24 cellular contexts compared by ENCODE assay signal in the genomic region with DNA sequence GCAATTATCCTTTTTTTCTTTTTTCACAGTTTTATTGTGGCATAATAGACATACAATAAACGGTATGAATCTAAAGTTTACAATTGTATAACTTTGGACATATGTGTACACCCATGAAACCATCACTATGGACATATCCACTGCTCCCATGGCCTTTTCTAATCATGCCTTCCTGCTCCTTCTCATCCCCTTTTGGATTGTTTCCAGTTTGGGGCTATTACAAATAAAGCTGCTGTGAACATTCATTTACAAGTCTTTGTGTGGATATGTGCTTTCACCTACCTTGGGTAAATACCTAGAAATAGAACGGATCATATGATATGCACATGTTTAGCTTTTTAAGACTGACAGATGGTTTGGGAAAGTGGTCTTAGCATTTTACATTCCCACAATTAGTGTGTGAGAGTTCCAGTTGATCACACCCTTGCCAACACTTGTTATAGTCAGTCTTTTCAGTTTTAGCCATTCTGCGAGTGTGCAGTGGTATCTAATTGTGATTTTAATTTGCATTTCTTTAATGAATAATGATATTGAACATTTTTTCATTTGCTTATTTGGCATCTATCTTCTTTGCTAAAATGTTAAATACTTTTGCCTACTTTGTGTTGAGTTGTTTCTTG.
A peak's percentile ranks its signal among the peaks of the same experiment; 100 is the strongest.
DNase-seq lines count a peak whose midpoint lies in the region; ATAC-seq and TF ChIP-seq lines count a peak whose summit lies in the region.
"Had no signal": no experiment of that assay in that cellular context is flagged by ENCODE, and none has a peak within 500 bp of the region (broad histone marks: within the 10 kb centered on the region; RNA-seq: fewer than 3 reads in every experiment).

No MANE protein-coding gene starts in this region.

- no peak overlapping the region for H3K27ac Mint-ChIP-seq in activated CD4-positive, alpha-beta memory T cell treated with anti-CD3 and anti-CD28 coated beads, Interleukin-2, amount 10 ng/mL, durations not matched to agents 7 days and 5 days
- H3K27ac Mint-ChIP-seq: activated CD8-positive, alpha-beta T cell treated with anti-CD3 and anti-CD28 coated beads for 36 hours; neural progenitor cell had no signal

- peaks cover 7% of the 10 kb centered on the region for H3K36me3 Mint-ChIP-seq in activated CD4-positive, alpha-beta memory T cell treated with anti-CD3 and anti-CD28 coated beads, Interleukin-2, amount 10 ng/mL, durations not matched to agents 7 days and 5 days (ENCODE audit: low read depth)

- DNase-seq in COR-L47 (lab: John Stamatoyannopoulos, UW), result peak; percentile 41
- peak; percentile 62 for DNase-seq in NCI-H1092 (lab: John Stamatoyannopoulos, UW)
- DNase-seq in NCI-H2107 (lab: John Stamatoyannopoulos, UW), result peak; percentile 1
- no peak for DNase-seq in PC-3
- DNase-seq in dermis blood vessel endothelial cell, result no peak
- no peak for DNase-seq in hippocampal formation (lab: John Stamatoyannopoulos, UW)
- DNase-seq in activated CD4-positive, alpha-beta memory T cell treated with anti-CD3 and anti-CD28 coated beads, Interleukin-2, amount 10 ng/mL, durations not matched to agents 7 days and 5 days, result no peak
- DNase-seq in putamen (ENCODE audit: low spot score), result no peak
- DNase-seq: activated CD4-positive, CD25-positive, alpha-beta regulatory T cell; activated CD8-positive, alpha-beta T cell treated with anti-CD3 and anti-CD28 coated beads for 36 hours; activated naive CD4-positive, alpha-beta T cell treated with Interleukin-2 at 50 U/mL for 16 hours; activated T-cell treated with anti-CD3 and anti-CD28 coated beads, Interleukin-2, amount 50 U/mL, for 1 hour; effector CD8-positive, alpha-beta T cell; esophagus squamous epithelium; KG1; midbrain; MV-4-11; NCI-H526 treated with DMSO at 0.1 percent for 48 hours; T-helper 9 cell had no signal

- no peaks in the 10 kb centered on the region for H3K79me2 ChIP-seq in PC-3 (ENCODE audit: low read length)

- H3K9me3 Mint-ChIP-seq in activated CD4-positive, alpha-beta memory T cell treated with anti-CD3 and anti-CD28 coated beads, Interleukin-2, amount 10 ng/mL, durations not matched to agents 7 days and 5 days, result no peaks in the 10 kb centered on the region
- H3K9me3 Mint-ChIP-seq: central memory CD8-positive, alpha-beta T cell; neural progenitor cell had no signal

- H3K4me3 Mint-ChIP-seq in activated CD4-positive, alpha-beta memory T cell treated with anti-CD3 and anti-CD28 coated beads, Interleukin-2, amount 10 ng/mL, durations not matched to agents 7 days and 5 days, result no peak overlapping the region
- H3K4me3 Mint-ChIP-seq: activated CD8-positive, alpha-beta T cell treated with anti-CD3 and anti-CD28 coated beads for 36 hours; central memory CD8-positive, alpha-beta T cell; neural progenitor cell had no signal

- H3K36me3 ChIP-seq in PC-3 (ENCODE audit: low read depth, low read length), result peaks cover 21% of the 10 kb centered on the region; the same call in 1 of the 2 replicates
- H3K36me3 ChIP-seq: neural progenitor cell had no signal

- no peaks in the 10 kb centered on the region for H3K27me3 Mint-ChIP-seq in activated CD4-positive, alpha-beta memory T cell treated with anti-CD3 and anti-CD28 coated beads, Interleukin-2, amount 10 ng/mL, durations not matched to agents 7 days and 5 days
- H3K27me3 Mint-ChIP-seq: activated CD8-positive, alpha-beta T cell treated with anti-CD3 and anti-CD28 coated beads for 36 hours; central memory CD8-positive, alpha-beta T cell had no signal

- H2AFZ ChIP-seq in PC-3 (ENCODE audit: low read length), result no peak overlapping the region
- H2AFZ ChIP-seq: neural progenitor cell had no signal

- no peak overlapping the region for H3K9ac ChIP-seq in PC-3 (ENCODE audit: low read length)
- H3K9ac ChIP-seq: BLaER1 treated with 17β-estradiol and CSF1 and Interleukin-3, amounts not matched to agents 10 nM and 100 nM; neural progenitor cell had no signal

- peak; percentile 8 for ATAC-seq in PC-3
- ATAC-seq: activated CD8-positive, alpha-beta T cell treated with anti-CD3 and anti-CD28 coated beads for 36 hours had no signal

- POLR2A ChIA-PET in PC-3 (lab: Charles Lee; ENCODE audit: unreplicated experiment), result no interaction called here
- POLR2A ChIA-PET in activated CD4-positive, alpha-beta memory T cell treated with anti-CD3 and anti-CD28 coated beads, Interleukin-2, amount 10 ng/mL, durations not matched to agents 7 days and 5 days (lab: Charles Lee), result no interaction called here

- peak overlapping the region; percentile 28 for H3K27ac ChIP-seq in PC-3 (ENCODE audit: low read length)
- H3K27ac ChIP-seq: BLaER1 treated with 17β-estradiol and CSF1 and Interleukin-3, amounts not matched to agents 10 nM and 100 nM; esophagus squamous epithelium; neural progenitor cell; SK-N-MC; suprapubic skin had no signal

- no TSS peak for BruUV-seq in PC-3 (replicated peaks; lab: Mats Ljungman, UMichigan)

- H3K9me2 ChIP-seq in PC-3 (replicated peaks; ENCODE audit: low read length), result no peaks in the 10 kb centered on the region

- no peaks in the 10 kb centered on the region for H4K20me1 ChIP-seq in PC-3 (ENCODE audit: low read length)
- H4K20me1 ChIP-seq: BLaER1 treated with 17β-estradiol and CSF1 and Interleukin-3, amounts not matched to agents 10 nM and 100 nM had no signal

- peak overlapping the region; percentile 6 for H3K4me2 ChIP-seq in PC-3 (ENCODE audit: low read length)
- H3K4me2 ChIP-seq: BLaER1 treated with 17β-estradiol and CSF1 and Interleukin-3, amounts not matched to agents 10 nM and 100 nM; neural progenitor cell had no signal

- H3K9me3 ChIP-seq in PC-3 (ENCODE audit: low read length), result no peaks in the 10 kb centered on the region
- H3K9me3 ChIP-seq: esophagus squamous epithelium had no signal

- TF ChIP-seq CTCF in PC-3 (conservative IDR thresholded peaks at IDR 0.05; ENCODE audit: low read depth, low read length), result no peak

- peaks cover 15% of the 10 kb centered on the region for H3K4me1 ChIP-seq in PC-3 (ENCODE audit: insufficient read depth, low read length)
- H3K4me1 ChIP-seq: esophagus squamous epithelium, neural progenitor cell, suprapubic skin had no signal

- peaks cover 10% of the 10 kb centered on the region for H3F3A ChIP-seq in PC-3 (ENCODE audit: low read length, unreplicated experiment)

- no peak overlapping the region for H3K4me3 ChIP-seq in PC-3 (ENCODE audit: low read length)
- H3K4me3 ChIP-seq: BLaER1 treated with 17β-estradiol and CSF1 and Interleukin-3, amounts not matched to agents 10 nM and 100 nM; esophagus squamous epithelium; neural progenitor cell; SK-N-MC; suprapubic skin had no signal

- H3K27me3 ChIP-seq in PC-3 (ENCODE audit: low read length), result no peaks in the 10 kb centered on the region
- H3K27me3 ChIP-seq: BLaER1 treated with 17β-estradiol and CSF1 and Interleukin-3, amounts not matched to agents 10 nM and 100 nM; esophagus squamous epithelium; neural progenitor cell; suprapubic skin had no signal

- H3K4me1 Mint-ChIP-seq in activated CD4-positive, alpha-beta memory T cell treated with anti-CD3 and anti-CD28 coated beads, Interleukin-2, amount 10 ng/mL, durations not matched to agents 7 days and 5 days, result no peaks in the 10 kb centered on the region
- H3K4me1 Mint-ChIP-seq: central memory CD8-positive, alpha-beta T cell; neural progenitor cell had no signal

- CTCF ChIA-PET in PC-3 (lab: Charles Lee), result no interaction called here
- CTCF ChIA-PET in activated CD4-positive, alpha-beta memory T cell treated with anti-CD3 and anti-CD28 coated beads, Interleukin-2, amount 10 ng/mL, durations not matched to agents 7 days and 5 days (lab: Charles Lee), result no interaction called here

- intact Hi-C loops in PC-3 (cut with micrococcal nuclease), result loop anchor here (2.0 kb wide), 1 partner anchor 61 kb away; no protein-coding TSS in a partner anchor

Comparison
In these comparisons a context has a peak if more than half of its experiments do, and no peak if none do; other contexts are left out.
1. DNase-seq: peak in COR-L47 (single experiment), NCI-H1092 (single experiment) and NCI-H2107 (single experiment); none in PC-3 (single experiment), dermis blood vessel endothelial cell (single experiment), hippocampal formation (0 of 2), activated CD4-positive, alpha-beta memory T cell treated with anti-CD3 and anti-CD28 coated beads, Interleukin-2, amount 10 ng/mL, durations not matched to agents 7 days and 5 days (single experiment) and putamen (single experiment).